In the genomic region with DNA sequence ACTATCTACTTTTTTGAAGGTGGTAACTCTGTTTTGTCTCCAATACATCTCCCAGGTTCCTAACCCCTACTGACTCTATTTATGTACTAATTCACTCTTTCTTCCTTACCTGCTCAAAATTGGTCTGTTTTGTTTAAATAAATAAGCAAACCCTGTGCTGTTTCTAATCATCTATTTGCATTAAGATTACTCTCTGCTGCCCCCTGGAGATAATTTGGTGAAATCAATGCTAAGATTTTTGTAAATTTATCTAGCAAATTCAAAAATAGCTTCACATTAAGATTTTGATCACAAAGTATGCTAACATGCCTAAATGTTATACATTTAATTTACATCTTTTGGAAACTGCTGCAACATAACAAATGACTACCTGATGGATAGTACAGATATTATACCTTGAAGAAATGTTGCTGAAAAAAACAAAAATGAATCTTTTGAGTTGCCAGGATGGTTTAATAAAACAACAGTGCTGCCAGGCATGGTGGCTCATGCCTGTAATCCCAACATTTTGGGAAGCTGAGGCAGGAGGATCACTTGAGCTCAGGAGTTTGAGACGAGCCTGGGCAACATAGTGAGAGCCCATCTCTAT, we compare ENCODE assay signal across 8 cellular contexts. TPM values are rescaled to one million over a fixed set of nuclear protein-coding genes. Genes with fewer than 3 reads are reported as not detected.
DNase-seq lines count a peak whose midpoint lies in the region; ATAC-seq and TF ChIP-seq lines count a peak whose summit lies in the region.

No MANE protein-coding gene starts in this region.

- peaks cover 0 to under 1% (median 0%) of the 10 kb centered on the region in 8 donors for H3K9me3 Mint-ChIP-seq in CD4-positive, alpha-beta memory T cell

- peak overlapping the region in 2 of 8 donors; percentile 12 to 39 for H3K4me3 Mint-ChIP-seq in CD4-positive, alpha-beta memory T cell

- peak overlapping the region in 6 of 7 donors; percentile 0 to 81 (median 42) for H3K27ac Mint-ChIP-seq in CD4-positive, alpha-beta memory T cell

- peaks cover 68% of the 10 kb centered on the region for H3K4me1 ChIP-seq in CD4-positive, alpha-beta memory T cell (ENCODE audit: insufficient read depth, low read length)

- peak; percentile 70 for TF ChIP-seq CTCF in RWPE1 (conservative IDR thresholded peaks at IDR 0.05; ENCODE audit: low read depth)
- TF ChIP-seq CTCF in retinal pigment epithelial cell (conservative IDR thresholded peaks at IDR 0.05; ENCODE audit: low read depth, low read length) = peak; percentile 58

- no peak for ATAC-seq in GM19463 (IDR thresholded peaks at IDR 0.05; ENCODE audit: unreplicated experiment)
- no peak for ATAC-seq in GM21390 (IDR thresholded peaks at IDR 0.05; ENCODE audit: unreplicated experiment)
- ATAC-seq in left cardiac atrium = no peak

- peaks cover 48 to 73% (median 60%) of the 10 kb centered on the region in 4 donors for H3K4me1 Mint-ChIP-seq in CD4-positive, alpha-beta memory T cell

- H3K36me3 ChIP-seq in CD4-positive, alpha-beta memory T cell (ENCODE audit: insufficient read depth, low read length) = no peaks in the 10 kb centered on the region

- no peak overlapping the region for H3K4me3 ChIP-seq in CD4-positive, alpha-beta memory T cell (ENCODE audit: low read length in 2 of 2)
- H3K4me3 ChIP-seq in retinal pigment epithelial cell (ENCODE audit: low read length) = no peak overlapping the region

- no peaks in the 10 kb centered on the region for H3K27me3 Mint-ChIP-seq in CD4-positive, alpha-beta memory T cell

- intact Hi-C loops in CD4-positive, alpha-beta memory T cell (cut with micrococcal nuclease) = loop anchor here (1.0 to 10.0 kb wide), 6 partner anchors 11 to 415 kb away; a partner anchor contains a TSS
- intact Hi-C loops in left cardiac atrium (cut with DNase I) = loop anchor here (1.0 to 5.0 kb wide), 2 partner anchors 336 to 337 kb away; a partner anchor contains a TSS

- peak in 4 of 5 donors; percentile 59 to 67 (median 62) for DNase-seq in CD4-positive, alpha-beta memory T cell
- peak; percentile 22 for DNase-seq in HCEC 1CT
- DNase-seq in RWPE1 (ENCODE audit: low spot score) = peak; percentile 20
- peak; percentile 65 for DNase-seq in fibroblast of peridontal ligament (ENCODE audit: extremely low read depth)
- peak; percentile 7 for DNase-seq in retinal pigment epithelial cell (ENCODE audit: low read depth)
- no peak for DNase-seq in left cardiac atrium

- CTCF ChIA-PET in CD4-positive, alpha-beta memory T cell (lab: Charles Lee; ENCODE audit: partially characterized antibody) = interaction anchor here (0.8 to 8.7 kb wide), 34 partner anchors 8 to 397 kb away, joined by 3 to 161 read pairs (median 5); a partner anchor contains a TSS
- CTCF ChIA-PET in RWPE1 (lab: Yijun Ruan, JAX) = interaction anchor here (0.6 to 2.2 kb wide), 9 partner anchors 12 to 1343 kb away, joined by 3 to 12 read pairs (median 4); a partner anchor contains a TSS

- POLR2A ChIA-PET in CD4-positive, alpha-beta memory T cell (lab: Charles Lee; ENCODE audit: partially characterized antibody) = interaction anchor here (1.3 to 6.6 kb wide), 5 partner anchors 12 to 336 kb away, joined by 3 to 35 read pairs (median 8); a partner anchor contains a TSS
- POLR2A ChIA-PET in RWPE1 (lab: Yijun Ruan, JAX; ENCODE audit: low non-redundant PET) = no interaction called here

- H3K27me3 ChIP-seq in CD4-positive, alpha-beta memory T cell (ENCODE audit: insufficient read depth, low read length) = no peaks in the 10 kb centered on the region

- H3K36me3 Mint-ChIP-seq in CD4-positive, alpha-beta memory T cell = peaks cover 0 to 4% of the 10 kb centered on the region in 2 donors

- no peak overlapping the region for H3K27ac ChIP-seq in CD4-positive, alpha-beta memory T cell (ENCODE audit: low read depth, low read length)
- H3K27ac ChIP-seq in RWPE1 = no peak overlapping the region

- no peaks in the 10 kb centered on the region for H3K9me3 ChIP-seq in CD4-positive, alpha-beta memory T cell (ENCODE audit: control insufficient read depth in 1 of 2, low read length in 2 of 2)

RNA-seq across cellular contexts. Expression of a gene that starts 4.4 kb away (rescaled TPM):
- 10 to 100 TPM; 29.2 to 30.1 TPM for total RNA-seq in CD4-positive, alpha-beta memory T cell
- 10 to 100 TPM; 22.6 to 27.6 TPM for polyA plus RNA-seq in CD4-positive, alpha-beta memory T cell
- total RNA-seq in left cardiac atrium = 1 to 10 TPM; 1.1 to 2.9 TPM

RNA-seq across cellular contexts. Expression of a gene that starts 11.4 kb away (rescaled TPM):
- 10 to 100 TPM; 36.0 to 40.0 TPM for total RNA-seq in CD4-positive, alpha-beta memory T cell
- polyA plus RNA-seq in CD4-positive, alpha-beta memory T cell = 10 to 100 TPM; 17.2 to 27.3 TPM
- total RNA-seq in left cardiac atrium = 10 to 100 TPM; 14.3 to 15.9 TPM

Comparison
In these comparisons a context has a peak if more than half of its experiments do, and no peak if none do; other contexts are left out.
1. RNA of a gene that starts 4.4 kb away (total RNA-seq): 29.2 to 30.1 TPM in CD4-positive, alpha-beta memory T cell; 1.1 to 2.9 TPM in left cardiac atrium; every median in the first group is over 4 times any median in the second.